Comparison of ENCODE assay signal across 12 cellular contexts in genomic region chr12:24069532-24070395, GRCh38.
DNase-seq lines count a peak whose midpoint lies in the region; ATAC-seq and TF ChIP-seq lines count a peak whose summit lies in the region.
"Had no signal": no experiment of that assay in that cellular context is flagged by ENCODE, and none has a peak within 500 bp of the region (broad histone marks: within the 10 kb centered on the region; RNA-seq: fewer than 3 reads in every experiment).

No MANE protein-coding gene starts in this region.

- no peaks in the 10 kb centered on the region for H3K4me1 ChIP-seq in adrenal gland (replicated peaks in 1 of 2)

- no peaks in the 10 kb centered on the region for H3K9me3 ChIP-seq in adrenal gland (replicated peaks in 1 of 3)
- H3K9me3 ChIP-seq: thyroid gland had no signal

- intact Hi-C loops in sciatic nerve (cut with DNase I) (no loop called here), adrenal gland (cut with DNase I) (no loop called here)

- no peaks in the 10 kb centered on the region for H3K36me3 ChIP-seq in adrenal gland (replicated peaks in 1 of 2)
- H3K36me3 ChIP-seq: thyroid gland had no signal

- no peak overlapping the region for H3K27ac ChIP-seq in adrenal gland
- H3K27ac ChIP-seq: dorsolateral prefrontal cortex, thyroid gland had no signal

- 63 to 68% (median 63%) methylated on average over 7 of the region's 7 CpGs for WGBS in adrenal gland, 4 donors

- no peak overlapping the region for H3K4me3 ChIP-seq in adrenal gland
- H3K4me3 ChIP-seq: dorsolateral prefrontal cortex, thyroid gland had no signal

- TF ChIP-seq CTCF in adrenal gland (IDR thresholded peaks at IDR 0.05): no peak

- TF ChIP-seq POLR2A in adrenal gland (IDR thresholded peaks at IDR 0.05): no peak

- ATAC-seq in sciatic nerve: peak; percentile 93
- no peak for ATAC-seq in HG02798 (IDR thresholded peaks at IDR 0.05; ENCODE audit: poor library complexity, unreplicated experiment)

- DNase-seq in NCI-H2196 treated with DMSO at 0.1 percent for 48 hours (lab: John Stamatoyannopoulos, UW; ENCODE audit: unreplicated experiment) (peak; percentile 26), NCI-H2196 (lab: John Stamatoyannopoulos, UW; ENCODE audit: unreplicated experiment) (no peak), NCI-H748 (lab: John Stamatoyannopoulos, UW; ENCODE audit: unreplicated experiment) (peak; percentile 77), globus pallidus (ENCODE audit: low spot score) (peak; percentile 16), sciatic nerve (ENCODE audit: low spot score) (no peak), adrenal gland (no peak), nucleus accumbens (lab: John Stamatoyannopoulos, UW) (no peak)
- DNase-seq: dorsolateral prefrontal cortex, NCI-H524 treated with DMSO at 0.1 percent for 48 hours, occipital lobe, thyroid gland had no signal

- H3K27me3 ChIP-seq in adrenal gland: no peaks in the 10 kb centered on the region
- H3K27me3 ChIP-seq: thyroid gland had no signal

Comparison
In these comparisons a context has a peak if more than half of its experiments do, and no peak if none do; other contexts are left out.
1. DNase-seq: peak in NCI-H2196 treated with DMSO at 0.1 percent for 48 hours (single experiment), NCI-H748 (single experiment) and globus pallidus (single experiment); none in NCI-H2196 (single experiment), sciatic nerve (single experiment), adrenal gland (0 of 7) and nucleus accumbens (0 of 56).